9 cellular contexts compared by ENCODE assay signal in the genomic region with DNA sequence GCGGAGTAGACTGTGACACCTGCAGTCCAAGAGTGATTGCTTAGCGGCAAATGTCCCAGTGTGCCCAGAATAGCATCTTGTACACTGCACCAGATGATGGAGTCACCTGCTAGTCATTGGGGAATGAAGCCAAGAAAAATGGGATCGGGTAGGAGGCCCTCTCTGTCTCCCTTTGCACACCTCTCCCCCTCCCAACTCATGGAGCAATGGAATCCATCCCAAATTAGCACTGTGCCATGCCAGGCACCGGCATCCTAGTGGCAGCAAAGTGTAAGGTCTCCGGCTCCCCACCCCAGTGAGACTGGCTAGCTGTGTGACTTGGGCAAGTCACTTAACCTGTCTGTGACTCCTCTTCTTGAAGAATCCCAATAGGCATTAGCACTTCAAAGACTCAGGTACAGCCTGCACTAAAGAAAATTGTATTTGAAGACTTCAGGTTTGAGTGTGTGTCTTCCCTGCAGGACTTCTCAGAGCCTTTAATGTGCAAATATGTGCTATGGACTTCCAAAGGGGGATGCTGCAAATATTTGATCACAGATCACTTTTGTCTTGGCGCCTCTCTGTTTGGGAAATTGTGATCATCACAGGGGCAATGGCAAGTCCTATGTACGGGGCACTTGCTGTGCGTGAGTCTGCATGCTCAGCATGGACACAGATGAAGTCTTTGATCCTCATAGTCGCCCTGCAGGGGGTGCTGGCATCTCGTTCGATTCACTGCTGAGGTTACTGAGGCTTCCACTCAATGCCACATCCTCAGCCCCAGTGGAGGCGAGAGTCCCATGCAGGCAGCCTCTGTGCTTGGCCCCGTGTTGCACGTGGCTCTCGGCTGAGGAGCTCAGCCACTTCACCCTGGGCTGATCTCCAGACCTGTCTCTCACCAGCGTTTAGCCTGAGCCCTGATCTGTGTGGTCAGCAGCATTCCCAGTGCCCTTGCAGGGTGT.
A peak's percentile ranks its signal among the peaks of the same experiment; 100 is the strongest.
DNase-seq lines count a peak whose midpoint lies in the region; ATAC-seq and TF ChIP-seq lines count a peak whose summit lies in the region.
"Had no signal": no experiment of that assay in that cellular context is flagged by ENCODE, and none has a peak within 500 bp of the region (broad histone marks: within the 10 kb centered on the region; RNA-seq: fewer than 3 reads in every experiment).

No MANE protein-coding gene starts in this region.

- ATAC-seq in activated T-cell treated with anti-CD3 and anti-CD28 coated beads, Interleukin-2, amount 50 U/mL, for 4 hours, result no peak
- ATAC-seq in HG03378 (IDR thresholded peaks at IDR 0.05; ENCODE audit: unreplicated experiment), result no peak

- no peaks in the 10 kb centered on the region for H3K9me3 Mint-ChIP-seq in activated T-cell treated with anti-CD3 and anti-CD28 coated beads, Interleukin-2, amount 50 U/mL, for 4 hours
- no peaks in the 10 kb centered on the region for H3K9me3 Mint-ChIP-seq in activated naive CD8-positive, alpha-beta T cell treated with anti-CD3 and anti-CD28 coated beads for 36 hours
- H3K9me3 Mint-ChIP-seq: memory B cell had no signal

- H3K4me1 ChIP-seq in spleen, result no peaks in the 10 kb centered on the region

- H3K27me3 Mint-ChIP-seq in activated T-cell treated with anti-CD3 and anti-CD28 coated beads, Interleukin-2, amount 50 U/mL, for 4 hours (ENCODE audit: low read depth), result peaks cover 25% of the 10 kb centered on the region
- peaks cover 14% of the 10 kb centered on the region for H3K27me3 Mint-ChIP-seq in activated naive CD8-positive, alpha-beta T cell treated with anti-CD3 and anti-CD28 coated beads for 36 hours

- H3K4me1 Mint-ChIP-seq in activated T-cell treated with anti-CD3 and anti-CD28 coated beads, Interleukin-2, amount 50 U/mL, for 4 hours (ENCODE audit: low read depth), result no peaks in the 10 kb centered on the region
- H3K4me1 Mint-ChIP-seq in activated naive CD8-positive, alpha-beta T cell treated with anti-CD3 and anti-CD28 coated beads for 36 hours, result peaks cover 2% of the 10 kb centered on the region
- H3K4me1 Mint-ChIP-seq: memory B cell had no signal

- intact Hi-C loops in spleen (cut with DNase I; ENCODE audit: low total_unique reads), result no loop called here

- H3K27ac ChIP-seq in spleen, result no peak overlapping the region

- peaks cover 0 to 41% (median 0%) of the 10 kb centered on the region in 7 donors for H3K27me3 ChIP-seq in spleen (replicated peaks in 1 of 7)

- TF ChIP-seq CTCF in spleen (IDR thresholded peaks at IDR 0.05 in 8 of 11, conservative IDR thresholded peaks at IDR 0.05 in 3 of 11), result peak in 2 of 11 experiments; percentile 18 to 20

- TF ChIP-seq POLR2A in spleen (IDR thresholded peaks at IDR 0.05), result no peak

- H3K36me3 Mint-ChIP-seq in activated T-cell treated with anti-CD3 and anti-CD28 coated beads, Interleukin-2, amount 50 U/mL, for 4 hours (ENCODE audit: insufficient read depth), result no peaks in the 10 kb centered on the region
- no peaks in the 10 kb centered on the region for H3K36me3 Mint-ChIP-seq in activated naive CD8-positive, alpha-beta T cell treated with anti-CD3 and anti-CD28 coated beads for 36 hours
- H3K36me3 Mint-ChIP-seq: memory B cell had no signal

- no peaks in the 10 kb centered on the region for H3K9me3 ChIP-seq in spleen

- in situ Hi-C loops in KBM-7 (cut with MboI; ENCODE audit: low pct_unique_long_range_greater_than_20kb, low sequenced_read_pairs), result no loop called here

- H3K4me3 Mint-ChIP-seq in activated T-cell treated with anti-CD3 and anti-CD28 coated beads, Interleukin-2, amount 50 U/mL, for 4 hours, result no peak overlapping the region
- no peak overlapping the region for H3K4me3 Mint-ChIP-seq in activated naive CD8-positive, alpha-beta T cell treated with anti-CD3 and anti-CD28 coated beads for 36 hours
- H3K4me3 Mint-ChIP-seq: memory B cell had no signal

- DNase-seq in activated T-cell treated with anti-CD3 and anti-CD28 coated beads for 48 hours (ENCODE audit: low read depth) (peak; percentile 7), KBM-7 (peak; percentile 1), spleen (peak; percentile 54), GOT3 (lab: John Stamatoyannopoulos, UW) (no peak)
- no peak for DNase-seq in activated T-cell treated with anti-CD3 and anti-CD28 coated beads, Interleukin-2, amount 50 U/mL, for 4 hours
- DNase-seq in activated naive CD8-positive, alpha-beta T cell treated with anti-CD3 and anti-CD28 coated beads for 36 hours, result peak; percentile 36
- no peak for DNase-seq in activated CD4-positive, CD25-positive, alpha-beta regulatory T cell treated with anti-CD3 and anti-CD28 coated beads, Interleukin-2, amount 50 U/mL, for 72 hours

- no peak overlapping the region for H3K4me3 ChIP-seq in spleen

- H3K36me3 ChIP-seq in spleen, result no peaks in the 10 kb centered on the region

- no peak overlapping the region for H3K27ac Mint-ChIP-seq in activated naive CD8-positive, alpha-beta T cell treated with anti-CD3 and anti-CD28 coated beads for 36 hours
- H3K27ac Mint-ChIP-seq: memory B cell had no signal

- 46 to 58% (median 55%) methylated on average over 10 to 16 of the region's 16 CpGs for WGBS in spleen, 5 donors

Comparison
In these comparisons a context has a peak if more than half of its experiments do, and no peak if none do; other contexts are left out.
1. DNase-seq: peak in activated T-cell treated with anti-CD3 and anti-CD28 coated beads for 48 hours (single experiment), KBM-7 (single experiment), activated naive CD8-positive, alpha-beta T cell treated with anti-CD3 and anti-CD28 coated beads for 36 hours (single experiment) and spleen (single experiment); none in activated T-cell treated with anti-CD3 and anti-CD28 coated beads, Interleukin-2, amount 50 U/mL, for 4 hours (single experiment), GOT3 (single experiment) and activated CD4-positive, CD25-positive, alpha-beta regulatory T cell treated with anti-CD3 and anti-CD28 coated beads, Interleukin-2, amount 50 U/mL, for 72 hours (single experiment).